ENCODE assay signal across 28 cellular contexts in the genomic region with DNA sequence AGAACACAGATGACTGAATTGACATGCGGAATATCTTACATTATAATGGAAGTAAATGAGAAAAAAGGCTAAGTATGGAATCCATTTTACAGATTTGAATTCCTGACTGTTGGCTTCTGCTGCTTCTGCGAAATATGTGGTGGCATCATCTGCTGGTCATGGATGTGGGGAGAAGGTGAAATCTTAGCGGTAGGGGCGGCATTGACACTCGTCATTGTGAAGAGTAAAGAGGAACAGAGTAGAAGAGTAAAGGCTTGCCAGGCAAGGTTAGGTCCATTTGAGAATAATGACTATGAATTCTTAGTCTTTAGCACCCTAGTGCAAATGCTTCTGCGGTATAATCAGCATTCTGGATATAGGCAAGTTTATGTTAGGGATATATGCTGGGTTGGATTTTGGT.
"Had no signal": no experiment of that assay in that cellular context is flagged by ENCODE, and none has a peak within 500 bp of the region (broad histone marks: within the 10 kb centered on the region; RNA-seq: fewer than 3 reads in every experiment).

No MANE protein-coding gene starts in this region.

- H3K9me3 ChIP-seq: adrenal gland, body of pancreas, gastrocnemius medialis, left lung, lower lobe of right lung, mucosa of descending colon, right lobe of liver, upper lobe of left lung had no signal

- H3K4me3 Mint-ChIP-seq: activated CD4-positive, alpha-beta T cell treated with anti-CD3 and anti-CD28 coated beads for 36 hours; activated naive CD4-positive, alpha-beta T cell treated with anti-CD3 and anti-CD28 coated beads for 36 hours; activated naive CD8-positive, alpha-beta T cell treated with anti-CD3 and anti-CD28 coated beads for 36 hours; activated T-helper 1 cell treated with anti-CD3 and anti-CD28 coated beads, Interleukin-12 subunit alpha, Interleukin-12 subunit beta, Interleukin-2, Interleukin-4 antibody, amounts not matched to agents 30 ng/mL and 10 ng/mL and 1 ng/mL, durations not matched to agents 14 hours and 24 hours and 36 hours; nephron; stimulated activated naive CD8-positive, alpha-beta T cell treated with anti-CD3 and anti-CD28 coated beads, Interleukin-15, Interleukin-2, amounts not matched to agents 100 ng/mL and 50 ng/mL, for 24 hours had no signal

- H3K27ac Mint-ChIP-seq: activated CD4-positive, alpha-beta T cell treated with anti-CD3 and anti-CD28 coated beads for 36 hours; activated naive CD4-positive, alpha-beta T cell treated with anti-CD3 and anti-CD28 coated beads for 36 hours; activated naive CD8-positive, alpha-beta T cell treated with anti-CD3 and anti-CD28 coated beads for 36 hours; activated T-helper 1 cell treated with anti-CD3 and anti-CD28 coated beads, Interleukin-12 subunit alpha, Interleukin-12 subunit beta, Interleukin-2, Interleukin-4 antibody, amounts not matched to agents 30 ng/mL and 10 ng/mL and 1 ng/mL, durations not matched to agents 14 hours and 24 hours and 36 hours; nephron; progenitor cell of endocrine pancreas; stimulated activated naive CD8-positive, alpha-beta T cell treated with anti-CD3 and anti-CD28 coated beads, Interleukin-15, Interleukin-2, amounts not matched to agents 100 ng/mL and 50 ng/mL, for 24 hours had no signal

- H3K4me1 ChIP-seq: adrenal gland, body of pancreas, gastrocnemius medialis, lower lobe of right lung, right lobe of liver, upper lobe of left lung had no signal

- H3K4me1 Mint-ChIP-seq: nephron had no signal

- H3K27ac ChIP-seq: adrenal gland, body of pancreas, epithelial cell of prostate, gastrocnemius medialis, left lung, lower lobe of right lung, right lobe of liver, upper lobe of left lung had no signal

- H3K4me3 ChIP-seq: adrenal gland, body of pancreas, gastrocnemius medialis, left lung, lower lobe of right lung, mucosa of descending colon, right lobe of liver, upper lobe of left lung had no signal

- ATAC-seq: activated CD4-positive, alpha-beta T cell treated with anti-CD3 and anti-CD28 coated beads for 36 hours; body of pancreas; gastrocnemius medialis; left lung; lower lobe of right lung; mucosa of descending colon; right lobe of liver had no signal

- FAIRE-seq: colon, endometrium, islet of Langerhans had no signal

- H3K9me3 Mint-ChIP-seq: activated naive CD4-positive, alpha-beta T cell treated with anti-CD3 and anti-CD28 coated beads for 36 hours; activated T-helper 1 cell treated with anti-CD3 and anti-CD28 coated beads, Interleukin-12 subunit alpha, Interleukin-12 subunit beta, Interleukin-2, Interleukin-4 antibody, amounts not matched to agents 30 ng/mL and 10 ng/mL and 1 ng/mL, durations not matched to agents 14 hours and 24 hours and 36 hours; nephron; stimulated activated naive CD8-positive, alpha-beta T cell treated with anti-CD3 and anti-CD28 coated beads, Interleukin-15, Interleukin-2, amounts not matched to agents 100 ng/mL and 50 ng/mL, for 24 hours had no signal

- DNase-seq: activated CD4-positive, alpha-beta T cell treated with anti-CD3 and anti-CD28 coated beads for 36 hours; activated CD4-positive, CD25-positive, alpha-beta regulatory T cell; activated effector memory CD4-positive, alpha-beta T cell treated with anti-CD3 and anti-CD28 coated beads, Interleukin-2, amount 50 U/mL, for 16 hours; activated naive CD4-positive, alpha-beta T cell treated with anti-CD3 and anti-CD28 coated beads for 36 hours; activated naive CD8-positive, alpha-beta T cell treated with anti-CD3 and anti-CD28 coated beads for 36 hours; activated T-cell treated with anti-CD3 and anti-CD28 coated beads, Interleukin-2, amount 50 U/mL, for 1 hour; adrenal gland; aorta; body of pancreas; effector CD8-positive, alpha-beta T cell; gastrocnemius medialis; glutamatergic neuron; left lung; lower lobe of right lung; mesendoderm; mucosa of descending colon; right lobe of liver; stimulated activated CD4-positive, alpha-beta T cell treated with anti-CD3 and anti-CD28 coated beads, Interleukin-2, amount 100 ng/mL, for 48 hours; substantia nigra; upper lobe of left lung had no signal

- H3K27me3 Mint-ChIP-seq: activated CD4-positive, alpha-beta T cell treated with anti-CD3 and anti-CD28 coated beads for 36 hours; activated naive CD8-positive, alpha-beta T cell treated with anti-CD3 and anti-CD28 coated beads for 36 hours; progenitor cell of endocrine pancreas; stimulated activated naive CD8-positive, alpha-beta T cell treated with anti-CD3 and anti-CD28 coated beads, Interleukin-15, Interleukin-2, amounts not matched to agents 100 ng/mL and 50 ng/mL, for 24 hours had no signal

- H3K27me3 ChIP-seq: adrenal gland, body of pancreas, gastrocnemius medialis, left lung, right lobe of liver, upper lobe of left lung had no signal
